ENCODE assay signal across 1 cellular context in genomic region chr7:149028346-149029109, GRCh38.
TF ChIP-seq lines count a peak whose summit lies in the region.

Gene PDIA4, minus strand, starts transcription at chr7:149028505. Its CDS starts 97 bp downstream, at chr7:149028408.

TF ChIP-seq in K562, 482 proteins besides CTCF, POLR2A, EP300 and RAD21 (continued from another document and continues in another):
- TF ChIP-seq CHD7 (IDR thresholded peaks at IDR 0.05; ENCODE audit: low read depth, low read length) (peak; percentile 47), CEBPB (tag; IDR thresholded peaks at IDR 0.05) (no peak), RNF219 (CRISPR knock-in tag; IDR thresholded peaks at IDR 0.05) (no peak), GABPB1 (CRISPR knock-in tag; IDR thresholded peaks at IDR 0.05) (peak; percentile 93), SMAD1 (IDR thresholded peaks at IDR 0.05; ENCODE audit: low read depth, low read length, partially characterized antibody) (peak; percentile 80), NCOR1 (IDR thresholded peaks at IDR 0.05) (0 out of 2 replicates have a peak, but pooled peaks have one; percentile 4), ETV6 (IDR thresholded peaks at IDR 0.05; ENCODE audit: borderline replicate concordance in 1 of 2, low read depth in 2 of 2, low read length in 1 of 2) (peak; percentile 34 to 67; a peak in 2 of 4 replicates), ETV6 (CRISPR knock-in tag; IDR thresholded peaks at IDR 0.05; ENCODE audit: borderline replicate concordance) (peak; percentile 79; the same call in 1 of the 2 replicates), POLR3A (IDR thresholded peaks at IDR 0.05; ENCODE audit: borderline replicate concordance, extremely low read depth, insufficient read depth, insufficient read length) (no peak), OTX1 (CRISPR knock-in tag; IDR thresholded peaks at IDR 0.05) (peak; percentile 23; the same call in 1 of the 2 replicates), PREB (CRISPR knock-in tag; IDR thresholded peaks at IDR 0.05) (no peak; the same call in 1 of the 2 replicates), EZH2 (IDR thresholded peaks at IDR 0.05; ENCODE audit: borderline replicate concordance, low read depth, low read length) (no peak), CREB5 (CRISPR knock-in tag; IDR thresholded peaks at IDR 0.05) (no peak), TEAD1 (CRISPR knock-in tag; IDR thresholded peaks at IDR 0.05) (peak; percentile 35 to 88; a peak in 3 of 4 replicates), BRF1 (IDR thresholded peaks at IDR 0.05; ENCODE audit: borderline replicate concordance, extremely low read depth, insufficient read length) (no peak), PBX2 (CRISPR knock-in tag; IDR thresholded peaks at IDR 0.05; ENCODE audit: low read depth) (peak; percentile 41), PBX2 (tag; conservative IDR thresholded peaks at IDR 0.05; ENCODE audit: low read depth) (peak; percentile 55; the same call in 1 of the 2 replicates), CHD2 (IDR thresholded peaks at IDR 0.05; ENCODE audit: low read depth, low read length) (peak; percentile 75), KDM1A (IDR thresholded peaks at IDR 0.05) (no peak), ZNF347 (CRISPR knock-in tag; IDR thresholded peaks at IDR 0.05; ENCODE audit: low read depth) (no peak), ZBTB43 (CRISPR knock-in tag; IDR thresholded peaks at IDR 0.05) (0 out of 2 replicates have a peak, but pooled peaks have one; percentile 70), MNT (conservative IDR thresholded peaks at IDR 0.05) (peak; percentile 97 to 98), FOSL1 (tag; conservative IDR thresholded peaks at IDR 0.05) (no peak), GATA2 (CRISPR knock-in tag; IDR thresholded peaks at IDR 0.05) (no peak), NR1H2 (CRISPR knock-in tag; IDR thresholded peaks at IDR 0.05) (no peak), HCFC1 (IDR thresholded peaks at IDR 0.05; ENCODE audit: low read depth, low read length) (peak; percentile 65), E2F6 (IDR thresholded peaks at IDR 0.05; ENCODE audit: borderline replicate concordance in 1 of 2, extremely low read depth in 1 of 2, insufficient read depth in 1 of 2, insufficient read length in 1 of 2, low read depth in 1 of 2, low read length in 1 of 2, poor library complexity in 1 of 2, severe bottlenecking in 1 of 2) (peak; percentile 97 to 99), ZNF395 (CRISPR knock-in tag; IDR thresholded peaks at IDR 0.05) (no peak)
